ENCODE assay signal across 9 cellular contexts in genomic region chr3:47612178-47612577, GRCh38. TPM values are rescaled to one million over a fixed set of nuclear protein-coding genes. Genes with fewer than 3 reads are reported as not detected.
DNase-seq lines count a peak whose midpoint lies in the region; ATAC-seq and TF ChIP-seq lines count a peak whose summit lies in the region.
"Had no signal": no experiment of that assay in that cellular context is flagged by ENCODE, and none has a peak within 500 bp of the region (broad histone marks: within the 10 kb centered on the region; RNA-seq: fewer than 3 reads in every experiment).

No MANE protein-coding gene starts in this region.

- intact Hi-C loops in lower lobe of right lung (cut with DNase I) = no loop called here

- peaks cover 53% of the 10 kb centered on the region for H3K36me3 ChIP-seq in lower lobe of right lung

- peaks cover 18% of the 10 kb centered on the region for H3K36me3 Mint-ChIP-seq in activated naive CD8-positive, alpha-beta T cell treated with anti-CD3 and anti-CD28 coated beads, Interleukin-2, amount 10 ng/mL, durations not matched to agents 7 days and 5 days
- peaks cover 40% of the 10 kb centered on the region for H3K36me3 Mint-ChIP-seq in activated naive CD8-positive, alpha-beta T cell treated with anti-CD3 and anti-CD28 coated beads, Interleukin-2, amount 50 U/mL, for 24 hours (ENCODE audit: low read depth)
- peaks cover 28% of the 10 kb centered on the region for H3K36me3 Mint-ChIP-seq in type B pancreatic cell

- no peaks in the 10 kb centered on the region for H3K9me3 ChIP-seq in lower lobe of right lung

- no peak for DNase-seq in activated naive CD8-positive, alpha-beta T cell treated with anti-CD3 and anti-CD28 coated beads, Interleukin-2, amount 10 ng/mL, durations not matched to agents 7 days and 5 days
- no peak for DNase-seq in activated naive CD8-positive, alpha-beta T cell treated with anti-CD3 and anti-CD28 coated beads, Interleukin-2, amount 50 U/mL, for 24 hours
- DNase-seq in cerebellar nuclear complex (lab: John Stamatoyannopoulos, UW) = peak; percentile 31 to 62
- no peak for DNase-seq in lower lobe of right lung
- no peak for DNase-seq in type B pancreatic cell (ENCODE audit: extremely low spot score, unreplicated experiment)
- no peak for DNase-seq in D341Med (ENCODE audit: low spot score)
- no peak for DNase-seq in AML-193 (lab: John Stamatoyannopoulos, UW)
- no peak for DNase-seq in NCI-H1417 treated with DMSO at 0.1 percent for 48 hours (lab: John Stamatoyannopoulos, UW)

- no peak for TF ChIP-seq CTCF in lower lobe of right lung (IDR thresholded peaks at IDR 0.05)
- TF ChIP-seq CTCF in type B pancreatic cell (conservative IDR thresholded peaks at IDR 0.05) = no peak

- H3K27me3 ChIP-seq in lower lobe of right lung (ENCODE audit: low read depth) = no peaks in the 10 kb centered on the region

- no peaks in the 10 kb centered on the region for H3K4me1 ChIP-seq in lower lobe of right lung

- H3K27ac Mint-ChIP-seq in activated naive CD8-positive, alpha-beta T cell treated with anti-CD3 and anti-CD28 coated beads, Interleukin-2, amount 10 ng/mL, durations not matched to agents 7 days and 5 days = peak overlapping the region; percentile 41
- H3K27ac Mint-ChIP-seq in activated naive CD8-positive, alpha-beta T cell treated with anti-CD3 and anti-CD28 coated beads, Interleukin-2, amount 50 U/mL, for 24 hours = no peak overlapping the region
- peak overlapping the region; percentile 25 for H3K27ac Mint-ChIP-seq in type B pancreatic cell

- peak overlapping the region; percentile 4 for H3K27ac ChIP-seq in lower lobe of right lung
- H3K27ac ChIP-seq: C4-2B had no signal

- H3K4me1 Mint-ChIP-seq in activated naive CD8-positive, alpha-beta T cell treated with anti-CD3 and anti-CD28 coated beads, Interleukin-2, amount 10 ng/mL, durations not matched to agents 7 days and 5 days = peaks cover 3% of the 10 kb centered on the region
- H3K4me1 Mint-ChIP-seq in activated naive CD8-positive, alpha-beta T cell treated with anti-CD3 and anti-CD28 coated beads, Interleukin-2, amount 50 U/mL, for 24 hours = no peaks in the 10 kb centered on the region
- no peaks in the 10 kb centered on the region for H3K4me1 Mint-ChIP-seq in type B pancreatic cell (ENCODE audit: unreplicated experiment)

- no peak overlapping the region for H3K4me3 ChIP-seq in lower lobe of right lung

- POLR2A ChIA-PET in activated naive CD8-positive, alpha-beta T cell treated with anti-CD3 and anti-CD28 coated beads, Interleukin-2, amount 10 ng/mL, durations not matched to agents 7 days and 5 days (lab: Charles Lee) = no interaction called here

- no peaks in the 10 kb centered on the region for H3K9me3 Mint-ChIP-seq in activated naive CD8-positive, alpha-beta T cell treated with anti-CD3 and anti-CD28 coated beads, Interleukin-2, amount 10 ng/mL, durations not matched to agents 7 days and 5 days
- no peaks in the 10 kb centered on the region for H3K9me3 Mint-ChIP-seq in activated naive CD8-positive, alpha-beta T cell treated with anti-CD3 and anti-CD28 coated beads, Interleukin-2, amount 50 U/mL, for 24 hours
- H3K9me3 Mint-ChIP-seq in type B pancreatic cell = no peaks in the 10 kb centered on the region

- H3K27me3 Mint-ChIP-seq in activated naive CD8-positive, alpha-beta T cell treated with anti-CD3 and anti-CD28 coated beads, Interleukin-2, amount 10 ng/mL, durations not matched to agents 7 days and 5 days = no peaks in the 10 kb centered on the region
- no peaks in the 10 kb centered on the region for H3K27me3 Mint-ChIP-seq in activated naive CD8-positive, alpha-beta T cell treated with anti-CD3 and anti-CD28 coated beads, Interleukin-2, amount 50 U/mL, for 24 hours
- H3K27me3 Mint-ChIP-seq in type B pancreatic cell = no peaks in the 10 kb centered on the region

- ATAC-seq in activated naive CD8-positive, alpha-beta T cell treated with anti-CD3 and anti-CD28 coated beads, Interleukin-2, amount 10 ng/mL, durations not matched to agents 7 days and 5 days (ENCODE audit: low read depth) = no peak
- ATAC-seq in activated naive CD8-positive, alpha-beta T cell treated with anti-CD3 and anti-CD28 coated beads, Interleukin-2, amount 50 U/mL, for 24 hours = no peak
- peak; percentile 85 to 92 for ATAC-seq in lower lobe of right lung

- H3K4me3 Mint-ChIP-seq in activated naive CD8-positive, alpha-beta T cell treated with anti-CD3 and anti-CD28 coated beads, Interleukin-2, amount 10 ng/mL, durations not matched to agents 7 days and 5 days = no peak overlapping the region
- H3K4me3 Mint-ChIP-seq in activated naive CD8-positive, alpha-beta T cell treated with anti-CD3 and anti-CD28 coated beads, Interleukin-2, amount 50 U/mL, for 24 hours = no peak overlapping the region
- H3K4me3 Mint-ChIP-seq in type B pancreatic cell = no peak overlapping the region

RNA-seq across cellular contexts. Expression of gene CSPG5, which starts 33.5 kb away (rescaled TPM):
- under 1 TPM; 0.25 to 0.43 TPM for total RNA-seq in activated naive CD8-positive, alpha-beta T cell treated with anti-CD3 and anti-CD28 coated beads, Interleukin-2, amount 10 ng/mL, durations not matched to agents 7 days and 5 days
- total RNA-seq in lower lobe of right lung (2.3 TPM), type B pancreatic cell (ENCODE audit: low replicate concordance) (1.2 and 2.1 TPM in 2 replicates)

Comparison
In these comparisons a context has a peak if more than half of its experiments do, and no peak if none do; other contexts are left out.
1. ATAC-seq: peak in lower lobe of right lung (2 of 2); none in activated naive CD8-positive, alpha-beta T cell treated with anti-CD3 and anti-CD28 coated beads, Interleukin-2, amount 10 ng/mL, durations not matched to agents 7 days and 5 days (single experiment) and activated naive CD8-positive, alpha-beta T cell treated with anti-CD3 and anti-CD28 coated beads, Interleukin-2, amount 50 U/mL, for 24 hours (single experiment).
2. DNase-seq: peak in cerebellar nuclear complex (2 of 2); none in activated naive CD8-positive, alpha-beta T cell treated with anti-CD3 and anti-CD28 coated beads, Interleukin-2, amount 10 ng/mL, durations not matched to agents 7 days and 5 days (single experiment), activated naive CD8-positive, alpha-beta T cell treated with anti-CD3 and anti-CD28 coated beads, Interleukin-2, amount 50 U/mL, for 24 hours (single experiment), lower lobe of right lung (single experiment), type B pancreatic cell (single experiment), D341Med (single experiment), AML-193 (0 of 2) and NCI-H1417 treated with DMSO at 0.1 percent for 48 hours (single experiment).